In genomic region chr19:12782174-12782423, GRCh38 we compare ENCODE assay signal across 1 cellular context.
TF ChIP-seq lines count a peak whose summit lies in the region.

No MANE protein-coding gene starts in this region.

TF ChIP-seq in GM12878, 131 proteins besides CTCF, POLR2A, EP300 and RAD21 (continued from another document and continues in another):
- TF ChIP-seq ZNF592 (IDR thresholded peaks at IDR 0.05) (no peak), ZNF24 (IDR thresholded peaks at IDR 0.05) (no peak), STAT3 (IDR thresholded peaks at IDR 0.05; ENCODE audit: low read depth, low read length) (no peak), WRNIP1 (IDR thresholded peaks at IDR 0.05; ENCODE audit: borderline replicate concordance, low read depth, low read length) (no peak), ZZZ3 (IDR thresholded peaks at IDR 0.05; ENCODE audit: control insufficient read depth, insufficient read length, low read depth) (no peak), YBX1 (IDR thresholded peaks at IDR 0.05) (no peak), E2F4 (IDR thresholded peaks at IDR 0.05; ENCODE audit: low read depth, low read length) (no peak), FOS (IDR thresholded peaks at IDR 0.05; ENCODE audit: borderline replicate concordance, extremely low read depth, insufficient read length) (no peak), ZBTB11 (CRISPR knock-in tag; IDR thresholded peaks at IDR 0.05) (no peak), IRF5 (IDR thresholded peaks at IDR 0.05; ENCODE audit: borderline replicate concordance) (peak; percentile 44; the same call in 1 of the 2 replicates), HSF1 (IDR thresholded peaks at IDR 0.05; ENCODE audit: low read depth, low read length) (no peak), KDM1A (IDR thresholded peaks at IDR 0.05; ENCODE audit: borderline replicate concordance) (no peak), PAX5 (IDR thresholded peaks at IDR 0.05; ENCODE audit: borderline replicate concordance, low read depth, low read length) (no peak), CREB1 (IDR thresholded peaks at IDR 0.05; ENCODE audit: low read depth) (no peak), RUNX3 (IDR thresholded peaks at IDR 0.05; ENCODE audit: low read length) (no peak), ZBTB33 (IDR thresholded peaks at IDR 0.05) (no peak), ZNF384 (IDR thresholded peaks at IDR 0.05; ENCODE audit: borderline replicate concordance, low read depth, low read length) (no peak), IKZF2 (IDR thresholded peaks at IDR 0.05) (no peak; a peak in 1 of 4 replicates), POU2F2 (IDR thresholded peaks at IDR 0.05; ENCODE audit: borderline replicate concordance, low read depth, low read length) (no peak), SKIL (IDR thresholded peaks at IDR 0.05; ENCODE audit: low read depth, poor library complexity, severe bottlenecking) (peak; percentile 50), ATF2 (IDR thresholded peaks at IDR 0.05; ENCODE audit: low read length) (no peak), SPI1 (IDR thresholded peaks at IDR 0.05; ENCODE audit: borderline replicate concordance, insufficient read depth, low read depth, low read length) (no peak), PKNOX1 (IDR thresholded peaks at IDR 0.05) (peak; percentile 94), DPF2 (IDR thresholded peaks at IDR 0.05) (no peak), MLLT1 (IDR thresholded peaks at IDR 0.05) (peak; percentile 80), ZBTB4 (CRISPR knock-in tag; IDR thresholded peaks at IDR 0.05) (no peak), MTA3 (IDR thresholded peaks at IDR 0.05; ENCODE audit: borderline replicate concordance, low read length) (no peak)
